In genomic region chr6:121105461-121105860, GRCh38 we compare ENCODE assay signal across 28 cellular contexts.
"Had no signal": no experiment of that assay in that cellular context is flagged by ENCODE, and none has a peak within 500 bp of the region (broad histone marks: within the 10 kb centered on the region; RNA-seq: fewer than 3 reads in every experiment).

No MANE protein-coding gene starts in this region.

- DNase-seq: activated CD4-positive, alpha-beta memory T cell treated with anti-CD3 and anti-CD28 coated beads, Interleukin-2, amount 10 ng/mL, durations not matched to agents 7 days and 5 days; activated CD4-positive, alpha-beta T cell treated with anti-CD3 and anti-CD28 coated beads for 1 hour; activated CD4-positive, alpha-beta T cell treated with anti-CD3 and anti-CD28 coated beads, Interleukin-2, amount 10 ng/mL, durations not matched to agents 7 days and 5 days; activated CD8-positive, alpha-beta memory T cell treated with anti-CD3 and anti-CD28 coated beads, Interleukin-2, amount 50 U/mL, for 48 hours; activated gamma-delta T cell; activated naive CD4-positive, alpha-beta T cell treated with anti-CD3 and anti-CD28 coated beads, Interleukin-2, amount 10 ng/mL, durations not matched to agents 7 days and 5 days; activated naive CD8-positive, alpha-beta T cell treated with anti-CD3 and anti-CD28 coated beads, Interleukin-2, amount 10 ng/mL, durations not matched to agents 7 days and 5 days; activated T-cell treated with anti-CD3 and anti-CD28 coated beads, Interleukin-2, amount 50 U/mL, for 24 hours; amniotic stem cell; brain microvascular endothelial cell; dorsolateral prefrontal cortex; effector memory CD4-positive, alpha-beta T cell; left ventricle myocardium superior; naive thymus-derived CD4-positive, alpha-beta T cell; nucleus accumbens; pancreas; retina; stimulated activated CD4-positive, alpha-beta T cell treated with anti-CD3 and anti-CD28 coated beads, Interleukin-12 subunit alpha, Interleukin-12 subunit beta, amount 100 ng/mL, for 4 hours; stimulated activated CD4-positive, alpha-beta T cell treated with anti-CD3 and anti-CD28 coated beads, Interleukin-4, amount 100 ng/mL, for 4 hours; stimulated activated CD8-positive, alpha-beta memory T cell treated with anti-CD3 and anti-CD28 coated beads, Interleukin-4, amount 100 ng/mL, for 48 hours; stimulated activated naive CD4-positive, alpha-beta T cell; T-helper 9 cell had no signal

- H3K27ac ChIP-seq: brain microvascular endothelial cell, coronary artery, dorsolateral prefrontal cortex, pancreas, prostate gland, skin epidermis, suprapubic skin, tibial nerve had no signal

- H3K4me3 ChIP-seq: coronary artery, dorsolateral prefrontal cortex, pancreas, prostate gland, skin epidermis, suprapubic skin, tibial nerve had no signal

- ATAC-seq: left ventricle myocardium superior; naive thymus-derived CD4-positive, alpha-beta T cell; pancreas; sciatic nerve had no signal

- H3K36me3 ChIP-seq: brain microvascular endothelial cell, pancreas, prostate gland, suprapubic skin, tibial nerve had no signal

- H3K27me3 ChIP-seq: brain microvascular endothelial cell, dorsolateral prefrontal cortex, pancreas, suprapubic skin, tibial nerve had no signal

- H3K4me1 ChIP-seq: prostate gland, suprapubic skin, tibial nerve had no signal

- H3K9me3 ChIP-seq: pancreas, prostate gland, suprapubic skin had no signal
